ENCODE assay signal across 8 cellular contexts in genomic region chr1:28247603-28248272, GRCh38. TPM values are rescaled to one million over a fixed set of nuclear protein-coding genes. Genes with fewer than 3 reads are reported as not detected.
DNase-seq lines count a peak whose midpoint lies in the region; ATAC-seq and TF ChIP-seq lines count a peak whose summit lies in the region.

No MANE protein-coding gene starts in this region.

- ATAC-seq in activated CD8-positive, alpha-beta memory T cell treated with anti-CD3 and anti-CD28 coated beads, Interleukin-2, amount 10 ng/mL, durations not matched to agents 7 days and 5 days: no peak
- no peak for ATAC-seq in activated naive CD4-positive, alpha-beta T cell treated with anti-CD3 and anti-CD28 coated beads, Interleukin-2, amount 50 U/mL, for 72 hours
- ATAC-seq in HG03175 (IDR thresholded peaks at IDR 0.05; ENCODE audit: unreplicated experiment) (no peak), GM21825 (IDR thresholded peaks at IDR 0.05; ENCODE audit: unreplicated experiment) (no peak)

- no peaks in the 10 kb centered on the region for H3K36me3 ChIP-seq in testis (ENCODE audit: low read depth, missing control alignments)

- peaks cover 2% of the 10 kb centered on the region for H3K36me3 Mint-ChIP-seq in activated CD8-positive, alpha-beta memory T cell treated with anti-CD3 and anti-CD28 coated beads, Interleukin-2, amount 10 ng/mL, durations not matched to agents 7 days and 5 days
- peaks cover 0 to 6% of the 10 kb centered on the region in 2 donors for H3K36me3 Mint-ChIP-seq in activated naive CD4-positive, alpha-beta T cell treated with anti-CD3 and anti-CD28 coated beads, Interleukin-2, amount 50 U/mL, for 72 hours

- peak overlapping the region; percentile 59 for H3K27ac ChIP-seq in layer of hippocampus (ENCODE audit: low read depth, low read length)
- H3K27ac ChIP-seq in testis: peak overlapping the region; percentile 81

- H3K27me3 Mint-ChIP-seq in activated CD8-positive, alpha-beta memory T cell treated with anti-CD3 and anti-CD28 coated beads, Interleukin-2, amount 10 ng/mL, durations not matched to agents 7 days and 5 days: no peaks in the 10 kb centered on the region

- intact Hi-C loops in testis (cut with DNase I; ENCODE audit: low total_unique reads): no loop called here

- peaks cover 57% of the 10 kb centered on the region for H3K4me1 Mint-ChIP-seq in activated CD8-positive, alpha-beta memory T cell treated with anti-CD3 and anti-CD28 coated beads, Interleukin-2, amount 10 ng/mL, durations not matched to agents 7 days and 5 days

- CTCF ChIA-PET in activated CD8-positive, alpha-beta memory T cell treated with anti-CD3 and anti-CD28 coated beads, Interleukin-2, amount 10 ng/mL, durations not matched to agents 7 days and 5 days (lab: Charles Lee): interaction anchor here (0.5 to 4.7 kb wide), 32 partner anchors 11 to 629 kb away, joined by 3 to 74 read pairs (median 5); partner anchors contain the start of genes ATP5IF1, EYA3, GMEB1 and MED18

- H3K27me3 ChIP-seq in layer of hippocampus (ENCODE audit: control insufficient read depth, insufficient read depth, low read length) (no peaks in the 10 kb centered on the region), testis (no peaks in the 10 kb centered on the region)

- peak overlapping the region; percentile 89 for H3K4me3 Mint-ChIP-seq in activated CD8-positive, alpha-beta memory T cell treated with anti-CD3 and anti-CD28 coated beads, Interleukin-2, amount 10 ng/mL, durations not matched to agents 7 days and 5 days

- WGBS in testis, 2 donors: 26 to 41% methylated on average over 11 of the region's 11 CpGs

- no peak for TF ChIP-seq POLR2A in testis (IDR thresholded peaks at IDR 0.05)

- TF ChIP-seq CTCF in testis (IDR thresholded peaks at IDR 0.05): no peak
- no peak for TF ChIP-seq CTCF in GM13976 (IDR thresholded peaks at IDR 0.05; ENCODE audit: borderline replicate concordance, control extremely low read depth, extremely low read depth, insufficient read depth, missing control alignments)

- H3K9me3 Mint-ChIP-seq in activated CD8-positive, alpha-beta memory T cell treated with anti-CD3 and anti-CD28 coated beads, Interleukin-2, amount 10 ng/mL, durations not matched to agents 7 days and 5 days (ENCODE audit: low read depth): no peaks in the 10 kb centered on the region
- no peaks in the 10 kb centered on the region for H3K9me3 Mint-ChIP-seq in activated naive CD4-positive, alpha-beta T cell treated with anti-CD3 and anti-CD28 coated beads, Interleukin-2, amount 50 U/mL, for 72 hours

- H3K4me3 ChIP-seq in testis: peak overlapping the region; percentile 67 to 76

- H3K9me3 ChIP-seq in testis: no peaks in the 10 kb centered on the region

- in situ Hi-C loops in GM13976 (cut with MboI; ENCODE audit: low sequenced_read_pairs, unreplicated experiment): no loop called here

- H3K4me1 ChIP-seq in testis: peaks cover 16% of the 10 kb centered on the region

- no peak for DNase-seq in activated CD8-positive, alpha-beta memory T cell treated with anti-CD3 and anti-CD28 coated beads, Interleukin-2, amount 10 ng/mL, durations not matched to agents 7 days and 5 days
- no peak for DNase-seq in activated CD8-positive, alpha-beta memory T cell treated with anti-CD3 and anti-CD28 coated beads for 24 hours
- DNase-seq in activated naive CD4-positive, alpha-beta T cell treated with anti-CD3 and anti-CD28 coated beads, Interleukin-2, amount 50 U/mL, for 72 hours (ENCODE audit: low spot score in 2 of 2): no peak
- DNase-seq in testis (no peak), GM13976 (ENCODE audit: low spot score) (no peak)

- peak overlapping the region; percentile 100 for H3K27ac Mint-ChIP-seq in activated CD8-positive, alpha-beta memory T cell treated with anti-CD3 and anti-CD28 coated beads, Interleukin-2, amount 10 ng/mL, durations not matched to agents 7 days and 5 days
- H3K27ac Mint-ChIP-seq in activated naive CD4-positive, alpha-beta T cell treated with anti-CD3 and anti-CD28 coated beads, Interleukin-2, amount 50 U/mL, for 72 hours: peak overlapping the region; percentile 95 to 97

RNA-seq across cellular contexts. Expression of gene SESN2, which starts 11.6 kb away (rescaled TPM):
- total RNA-seq in activated CD8-positive, alpha-beta memory T cell treated with anti-CD3 and anti-CD28 coated beads, Interleukin-2, amount 10 ng/mL, durations not matched to agents 7 days and 5 days: 10 to 100 TPM; 14.2 to 21.5 TPM
- total RNA-seq in activated naive CD4-positive, alpha-beta T cell treated with anti-CD3 and anti-CD28 coated beads, Interleukin-2, amount 50 U/mL, for 72 hours: 10 to 100 TPM; 16.7 to 38.7 TPM
- total RNA-seq in testis: 10 to 100 TPM; 36.7 to 43.7 TPM
- 16.9 TPM for polyA plus RNA-seq in testis (ENCODE audit: insufficient read depth, low read depth, low replicate concordance)

RNA-seq across cellular contexts. Expression of gene ATP5IF1, which starts 11.8 kb away (rescaled TPM):
- total RNA-seq in activated CD8-positive, alpha-beta memory T cell treated with anti-CD3 and anti-CD28 coated beads, Interleukin-2, amount 10 ng/mL, durations not matched to agents 7 days and 5 days: 100 to 1,000 TPM; 175 to 182 TPM
- 100 to 1,000 TPM; 125 to 195 TPM for total RNA-seq in activated naive CD4-positive, alpha-beta T cell treated with anti-CD3 and anti-CD28 coated beads, Interleukin-2, amount 50 U/mL, for 72 hours
- total RNA-seq in testis: 100 to 1,000 TPM; 259 to 345 TPM
- polyA plus RNA-seq in testis (ENCODE audit: insufficient read depth, low read depth, low replicate concordance): 702 TPM

RNA-seq across cellular contexts. Expression of gene DNAJC8, which starts 14.9 kb away (rescaled TPM):
- 100 to 1,000 TPM; 103 to 114 TPM for total RNA-seq in activated CD8-positive, alpha-beta memory T cell treated with anti-CD3 and anti-CD28 coated beads, Interleukin-2, amount 10 ng/mL, durations not matched to agents 7 days and 5 days
- 100 to 1,000 TPM in 1 of 2 donors, 10 to 100 TPM in 1; 95.4 to 103 TPM for total RNA-seq in activated naive CD4-positive, alpha-beta T cell treated with anti-CD3 and anti-CD28 coated beads, Interleukin-2, amount 50 U/mL, for 72 hours
- 10 to 100 TPM; 44.7 to 48.0 TPM for total RNA-seq in testis
- 86.5 TPM for polyA plus RNA-seq in testis (ENCODE audit: insufficient read depth, low read depth, low replicate concordance)
